ENCODE assay signal across 9 cellular contexts in the genomic region with DNA sequence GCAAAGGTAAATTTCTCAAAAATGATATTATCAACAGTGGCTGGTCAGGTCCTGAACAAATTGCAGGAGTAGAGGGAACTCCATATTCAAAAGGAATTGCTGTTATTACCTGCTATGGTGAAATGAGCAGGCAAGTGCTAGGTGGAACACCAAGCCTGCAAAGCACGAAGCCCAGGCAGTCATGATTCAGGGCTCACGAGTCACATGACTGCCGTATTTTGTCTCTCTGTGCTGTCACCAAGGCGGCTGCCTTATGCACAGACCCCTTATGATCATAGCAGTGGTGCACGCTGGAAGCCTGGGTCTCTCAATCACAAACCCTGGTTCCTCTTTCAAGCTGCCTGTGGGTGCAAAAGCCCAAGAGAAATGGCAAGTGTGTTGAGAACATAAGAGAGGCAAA. TPM values are rescaled to one million over a fixed set of nuclear protein-coding genes. Genes with fewer than 3 reads are reported as not detected.
"Had no signal": no experiment of that assay in that cellular context is flagged by ENCODE, and none has a peak within 500 bp of the region (broad histone marks: within the 10 kb centered on the region; RNA-seq: fewer than 3 reads in every experiment).

No MANE protein-coding gene starts in this region.

- FAIRE-seq: H54, HepG2 had no signal

- H3K27ac Mint-ChIP-seq: H9, IgD-negative memory B cell had no signal

- H3K4me1 Mint-ChIP-seq: IgD-negative memory B cell had no signal

- H3K27ac ChIP-seq: HL-60 had no signal

- H3K9me3 Mint-ChIP-seq: H9, IgD-negative memory B cell had no signal

- H3K4me3 Mint-ChIP-seq: H9, IgD-negative memory B cell had no signal

- ATAC-seq: HepG2 had no signal

- DNase-seq: GOT3, H9, HCEC 1CT, KG1 had no signal

RNA-seq across cellular contexts. Expression of gene SLC12A1, which starts 24.4 kb away (rescaled TPM):
- total RNA-seq: HepG2, HT1080 had no signal
- polyA plus RNA-seq: HepG2, IgD-negative memory B cell had no signal

RNA-seq across cellular contexts. Expression of gene CTXN2, which starts 39.0 kb away (rescaled TPM):
- total RNA-seq: HepG2, HT1080 had no signal
- polyA plus RNA-seq: HepG2, IgD-negative memory B cell had no signal
